In genomic region chr18:36501100-36501499, GRCh38 we compare ENCODE assay signal across 29 cellular contexts.
DNase-seq lines count a peak whose midpoint lies in the region; ATAC-seq and TF ChIP-seq lines count a peak whose summit lies in the region.
"Had no signal": no experiment of that assay in that cellular context is flagged by ENCODE, and none has a peak within 500 bp of the region (broad histone marks: within the 10 kb centered on the region; RNA-seq: fewer than 3 reads in every experiment).

No MANE protein-coding gene starts in this region.

- no peak overlapping the region for H3K27ac Mint-ChIP-seq in activated CD8-positive, alpha-beta T cell treated with anti-CD3 and anti-CD28 coated beads for 36 hours
- H3K27ac Mint-ChIP-seq: activated CD4-positive, alpha-beta T cell treated with anti-CD3 and anti-CD28 coated beads, Interleukin-2, amount 10 ng/mL, durations not matched to agents 7 days and 5 days; effector memory CD8-positive, alpha-beta T cell; IgD-negative memory B cell; WTC11 had no signal

- peak; percentile 45 for ATAC-seq in Right ventricle myocardium superior (ENCODE audit: poor library complexity)
- ATAC-seq in activated CD8-positive, alpha-beta T cell treated with anti-CD3 and anti-CD28 coated beads for 36 hours, result no peak
- ATAC-seq: effector memory CD8-positive, alpha-beta T cell; gastroesophageal sphincter; left lobe of liver; WTC11 had no signal

- peaks cover 7% of the 10 kb centered on the region for H3K27me3 Mint-ChIP-seq in activated CD8-positive, alpha-beta T cell treated with anti-CD3 and anti-CD28 coated beads for 36 hours
- H3K27me3 Mint-ChIP-seq: IgD-negative memory B cell had no signal

- DNase-seq in Right ventricle myocardium superior (no peak), cardiac septum (ENCODE audit: low spot score) (no peak), NCI-H69 (lab: John Stamatoyannopoulos, UW) (peak; percentile 57), left ventricle myocardium inferior (peak; percentile 47), PC-9 (no peak)
- DNase-seq in activated CD8-positive, alpha-beta T cell treated with anti-CD3 and anti-CD28 coated beads for 36 hours, result no peak
- no peak for DNase-seq in activated CD8-positive, alpha-beta memory T cell treated with anti-CD3 and anti-CD28 coated beads, Interleukin-2, amount 50 U/mL, for 48 hours
- DNase-seq: activated CD4-positive, alpha-beta T cell treated with anti-CD3 and anti-CD28 coated beads, Interleukin-2, amount 10 ng/mL, durations not matched to agents 7 days and 5 days; activated naive CD4-positive, alpha-beta T cell treated with Interleukin-2 at 50 U/mL for 16 hours; BE2C; brain microvascular endothelial cell; DMS53; effector memory CD8-positive, alpha-beta T cell; esophagus squamous epithelium; GDM1; H7; NCI-H1048; NCI-H2029; Peyer's patch; psoas muscle; stimulated activated CD4-positive, alpha-beta T cell treated with anti-CD3 and anti-CD28 coated beads, Interleukin-15, amount 100 ng/mL, for 24 hours; stimulated activated naive CD4-positive, alpha-beta T cell treated with Interleukin-2 at 50 U/mL for 16 hours; SW 1271; tibial artery had no signal

- POLR2A ChIA-PET in activated CD8-positive, alpha-beta T cell treated with anti-CD3 and anti-CD28 coated beads for 36 hours (lab: Charles Lee), result no interaction called here
- POLR2A ChIA-PET in PC-9 (lab: Charles Lee; ENCODE audit: unreplicated experiment), result no interaction called here

- H3F3A ChIP-seq in PC-9 (ENCODE audit: insufficient read depth, low read depth), result no peaks in the 10 kb centered on the region

- no TSS peak for BruUV-seq in PC-9 (replicated peaks; lab: Mats Ljungman, UMichigan)

- no peak overlapping the region for H3K4me3 ChIP-seq in left ventricle myocardium inferior
- no peak overlapping the region for H3K4me3 ChIP-seq in PC-9
- H3K4me3 ChIP-seq: coronary artery, esophagus squamous epithelium, gastroesophageal sphincter, Peyer's patch, psoas muscle, tibial artery had no signal

- H3K79me2 ChIP-seq in PC-9 (ENCODE audit: low read depth), result no peaks in the 10 kb centered on the region

- H3K4me1 ChIP-seq in left ventricle myocardium inferior (peaks cover 49% of the 10 kb centered on the region), PC-9 (replicated peaks; ENCODE audit: insufficient read depth) (no peaks in the 10 kb centered on the region)
- H3K4me1 ChIP-seq: BE2C, esophagus squamous epithelium, gastroesophageal sphincter, Peyer's patch had no signal

- no peaks in the 10 kb centered on the region for H3K36me3 Mint-ChIP-seq in activated CD8-positive, alpha-beta T cell treated with anti-CD3 and anti-CD28 coated beads for 36 hours (ENCODE audit: low read depth)
- H3K36me3 Mint-ChIP-seq: IgD-negative memory B cell, WTC11 had no signal

- no peaks in the 10 kb centered on the region for H3K9me3 Mint-ChIP-seq in activated CD8-positive, alpha-beta T cell treated with anti-CD3 and anti-CD28 coated beads for 36 hours
- H3K9me3 Mint-ChIP-seq: activated CD4-positive, alpha-beta T cell treated with anti-CD3 and anti-CD28 coated beads, Interleukin-2, amount 10 ng/mL, durations not matched to agents 7 days and 5 days; effector memory CD8-positive, alpha-beta T cell had no signal

- H3K9me3 ChIP-seq in left ventricle myocardium inferior (replicated peaks) (no peaks in the 10 kb centered on the region), PC-9 (ENCODE audit: insufficient read depth, low read depth) (no peaks in the 10 kb centered on the region)
- H3K9me3 ChIP-seq: BE2C, esophagus squamous epithelium, gastroesophageal sphincter, Peyer's patch, psoas muscle, tibial artery had no signal

- H3K4me1 Mint-ChIP-seq in activated CD8-positive, alpha-beta T cell treated with anti-CD3 and anti-CD28 coated beads for 36 hours (ENCODE audit: low read depth), result peaks cover 2% of the 10 kb centered on the region
- H3K4me1 Mint-ChIP-seq: IgD-negative memory B cell had no signal

- intact Hi-C loops in Right ventricle myocardium superior (cut with DNase I), result no loop called here
- intact Hi-C loops in cardiac septum (cut with DNase I), result no loop called here
- intact Hi-C loops in left ventricle myocardium inferior (cut with micrococcal nuclease), result no loop called here
- intact Hi-C loops in activated CD8-positive, alpha-beta T cell treated with anti-CD3 and anti-CD28 coated beads for 36 hours (cut with micrococcal nuclease), result no loop called here
- intact Hi-C loops in PC-9 (cut with micrococcal nuclease; ENCODE audit: unreplicated experiment), result no loop called here

- peaks cover 14% of the 10 kb centered on the region for H3K36me3 ChIP-seq in left ventricle myocardium inferior
- H3K36me3 ChIP-seq in PC-9 (ENCODE audit: low read depth), result no peaks in the 10 kb centered on the region
- H3K36me3 ChIP-seq: BE2C, brain microvascular endothelial cell, esophagus squamous epithelium, Peyer's patch had no signal

- CTCF ChIA-PET in activated CD8-positive, alpha-beta T cell treated with anti-CD3 and anti-CD28 coated beads for 36 hours (lab: Charles Lee), result no interaction called here
- CTCF ChIA-PET in PC-9 (lab: Charles Lee), result no interaction called here

- H3K4me2 ChIP-seq in PC-9, result no peak overlapping the region

- H3K27me3 ChIP-seq in left ventricle myocardium inferior (ENCODE audit: low read depth) (no peaks in the 10 kb centered on the region), PC-9 (ENCODE audit: insufficient read depth, low read depth) (no peaks in the 10 kb centered on the region)
- H3K27me3 ChIP-seq: BE2C, brain microvascular endothelial cell, esophagus squamous epithelium, gastroesophageal sphincter, Peyer's patch, tibial artery had no signal

- H4K20me1 ChIP-seq in PC-9 (ENCODE audit: insufficient read depth), result no peaks in the 10 kb centered on the region

- no peak for TF ChIP-seq CTCF in left ventricle myocardium inferior (IDR thresholded peaks at IDR 0.05; ENCODE audit: borderline replicate concordance)
- no peak for TF ChIP-seq CTCF in activated CD8-positive, alpha-beta T cell treated with anti-CD3 and anti-CD28 coated beads for 36 hours (IDR thresholded peaks at IDR 0.05)
- TF ChIP-seq CTCF in PC-9 (conservative IDR thresholded peaks at IDR 0.05), result no peak

- no peaks in the 10 kb centered on the region for H3K9me2 ChIP-seq in PC-9 (ENCODE audit: insufficient read depth)

- no peak overlapping the region for H3K4me3 Mint-ChIP-seq in activated CD8-positive, alpha-beta T cell treated with anti-CD3 and anti-CD28 coated beads for 36 hours
- H3K4me3 Mint-ChIP-seq: activated CD4-positive, alpha-beta T cell treated with anti-CD3 and anti-CD28 coated beads, Interleukin-2, amount 10 ng/mL, durations not matched to agents 7 days and 5 days; effector memory CD8-positive, alpha-beta T cell; IgD-negative memory B cell; WTC11 had no signal

- no peak overlapping the region for H2AFZ ChIP-seq in PC-9

- H3K27ac ChIP-seq in left ventricle myocardium inferior (replicated peaks) (peak overlapping the region; percentile 52), PC-9 (no peak overlapping the region)
- H3K27ac ChIP-seq: brain microvascular endothelial cell, coronary artery, esophagus squamous epithelium, gastroesophageal sphincter, Peyer's patch, psoas muscle, tibial artery had no signal

Comparison
In these comparisons a context has a peak if more than half of its experiments do, and no peak if none do; other contexts are left out.
1. DNase-seq: peak in NCI-H69 (single experiment) and left ventricle myocardium inferior (single experiment); none in Right ventricle myocardium superior (single experiment), cardiac septum (single experiment), activated CD8-positive, alpha-beta T cell treated with anti-CD3 and anti-CD28 coated beads for 36 hours (single experiment), activated CD8-positive, alpha-beta memory T cell treated with anti-CD3 and anti-CD28 coated beads, Interleukin-2, amount 50 U/mL, for 48 hours (single experiment) and PC-9 (0 of 2).